ENCODE assay signal across 9 cellular contexts in the genomic region with DNA sequence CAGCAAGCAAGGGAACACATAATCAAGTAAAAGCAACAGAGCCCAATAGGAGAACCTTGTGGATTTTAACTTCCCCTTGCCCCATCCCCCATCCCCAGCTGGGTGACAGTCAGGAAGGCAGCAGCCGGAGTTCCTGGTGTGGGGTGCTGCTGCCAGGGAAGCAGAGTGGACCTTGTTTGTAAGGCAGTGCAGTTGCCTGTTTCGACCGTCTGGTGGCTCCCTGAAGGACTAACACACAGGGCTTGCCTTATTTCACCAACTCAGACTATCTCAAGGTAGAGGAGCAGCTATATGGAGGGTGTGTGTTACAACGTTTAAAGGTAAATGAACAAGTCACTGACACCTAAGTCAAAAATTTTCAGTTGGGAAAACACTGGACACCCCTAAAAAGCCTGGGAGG. TPM values are rescaled to one million over a fixed set of nuclear protein-coding genes. Genes with fewer than 3 reads are reported as not detected.
DNase-seq lines count a peak whose midpoint lies in the region; ATAC-seq, FAIRE-seq and TF ChIP-seq lines count a peak whose summit lies in the region.
"Had no signal": no experiment of that assay in that cellular context is flagged by ENCODE, and none has a peak within 500 bp of the region (broad histone marks: within the 10 kb centered on the region; RNA-seq: fewer than 3 reads in every experiment).

No MANE protein-coding gene starts in this region.

- peak; percentile 39 for DNase-seq in DMS53 (lab: John Stamatoyannopoulos, UW)
- no peak for DNase-seq in DMS53 treated with DMSO at 0.1 percent for 48 hours (lab: John Stamatoyannopoulos, UW; ENCODE audit: unreplicated experiment)
- DNase-seq in H1 (ENCODE audit: low read depth in 1 of 2, low spot score in 2 of 2) = peak in 1 of 2 experiments; percentile 50
- DNase-seq in pons (ENCODE audit: low spot score) = peak; percentile 1
- no peak for DNase-seq in AML-193 (lab: John Stamatoyannopoulos, UW)
- no peak for DNase-seq in Kasumi-1 (lab: John Stamatoyannopoulos, UW)

- H2AFZ ChIP-seq in H1 (ENCODE audit: low read length) = no peak overlapping the region

- no peak for FAIRE-seq in H1 (lab: Jason Lieb, UNC)

- WGBS in H1 (ENCODE audit: extremely low coverage in 1 of 2, insufficient coverage in 1 of 2, insufficient read length in 1 of 2, insufficient replicate concordance in 2 of 2, low coverage in 1 of 2, low lambda C conversion rate in 2 of 2, missing lambda C conversion rate in 1 of 2), 2 experiments = 44% methylated on average over 4 of the region's 4 CpGs; no CpG with 5 or more reads in 1 of the 2 experiments

- H4K5ac ChIP-seq in H1 (ENCODE audit: insufficient read length, low read depth, low read length) = no peak overlapping the region

- no peaks in the 10 kb centered on the region for H3K79me2 ChIP-seq in H1 (ENCODE audit: control insufficient read depth in 1 of 2, insufficient read depth in 2 of 2, low read length in 2 of 2)

- no peak overlapping the region for H3K4me2 ChIP-seq in H1 (ENCODE audit: insufficient read depth in 1 of 2, low read depth in 2 of 2, low read length in 2 of 2)

- no peak overlapping the region for H3K14ac ChIP-seq in H1 (ENCODE audit: insufficient read length)

- no peaks in the 10 kb centered on the region for H3K27me3 ChIP-seq in H1 (replicated peaks in 1 of 4; ENCODE audit: control insufficient read depth in 3 of 4, extremely low read depth in 1 of 4, insufficient read depth in 3 of 4, low read length in 3 of 4)

- H4K91ac ChIP-seq in H1 (replicated peaks; ENCODE audit: insufficient read length, low read length) = no peak overlapping the region

- H2BK15ac ChIP-seq in H1 (ENCODE audit: low read length) = no peak overlapping the region

- H3K23me2 ChIP-seq in H1 (ENCODE audit: low read depth, low read length) = no peaks in the 10 kb centered on the region

- H3K79me1 ChIP-seq in H1 (ENCODE audit: low read depth, low read length) = no peaks in the 10 kb centered on the region; the same call in 1 of the 2 replicates

- no peak overlapping the region for H3K27ac ChIP-seq in H1 (ENCODE audit: low read depth, low read length)
- H3K27ac ChIP-seq: 22Rv1 had no signal

- no peak for TF ChIP-seq POLR2A in H1 (IDR thresholded peaks at IDR 0.05; ENCODE audit: control extremely low read depth in 1 of 2, low read depth in 2 of 2, low read length in 2 of 2)

- H4K8ac ChIP-seq in H1 (ENCODE audit: extremely low read depth, insufficient read depth, low read length) = no peak overlapping the region

- TF ChIP-seq RAD21 in H1 (IDR thresholded peaks at IDR 0.05 in 1 of 2, conservative IDR thresholded peaks at IDR 0.05 in 1 of 2; ENCODE audit: low read depth in 2 of 2, low read length in 2 of 2) = peak; percentile 52 to 62; a peak in 3 of 4 replicates

- H2BK12ac ChIP-seq in H1 (ENCODE audit: low read depth, low read length) = no peak overlapping the region

- peaks cover 7 to 9% of the 10 kb centered on the region in 2 experiments for H3K9me3 ChIP-seq in H1 (ENCODE audit: insufficient read depth in 2 of 2, low read depth in 1 of 2, low read length in 1 of 2)

- H3K4ac ChIP-seq in H1 (replicated peaks; ENCODE audit: insufficient read length, low read depth, low read length) = no peak overlapping the region

- no peak for TF ChIP-seq EP300 in H1 (IDR thresholded peaks at IDR 0.05; ENCODE audit: borderline replicate concordance in 1 of 2, low read depth in 2 of 2, low read length in 2 of 2)

- TF ChIP-seq CTCF in H1 (IDR thresholded peaks at IDR 0.05; ENCODE audit: control extremely low read depth in 1 of 3, insufficient read depth in 1 of 3, low read depth in 1 of 3, low read length in 3 of 3) = peak; percentile 58 to 69 (median 67)

- H2AK5ac ChIP-seq in H1 (ENCODE audit: low read depth, low read length) = no peak overlapping the region

- POLR2A ChIA-PET in H1 (lab: Charles Lee; ENCODE audit: partially characterized antibody) = interaction anchor here (1.4 kb wide), 1 partner anchor 16 kb away, joined by 4 read pairs; no protein-coding TSS in a partner anchor

- peaks cover 0 to 6% (median 2%) of the 10 kb centered on the region in 4 experiments; a peak in 4 of 7 replicates for H3K4me1 ChIP-seq in H1 (replicated peaks in 1 of 4; ENCODE audit: control insufficient read depth in 3 of 4, insufficient read depth in 4 of 4, low read length in 3 of 4)

- peaks cover 0 to 1% of the 10 kb centered on the region in 2 experiments for H4K20me1 ChIP-seq in H1 (replicated peaks in 1 of 2; ENCODE audit: control insufficient read depth in 1 of 2, insufficient read depth in 2 of 2, low read length in 2 of 2)

- H3K18ac ChIP-seq in H1 (ENCODE audit: extremely low read depth, low read length) = no peak overlapping the region

- no peak overlapping the region for H3K4me3 ChIP-seq in H1 (ENCODE audit: extremely low read depth in 1 of 4, insufficient read depth in 2 of 4, low read depth in 3 of 4, low read length in 4 of 4)

- H2BK120ac ChIP-seq in H1 (replicated peaks; ENCODE audit: low read depth, low read length) = no peak overlapping the region

- H3K23ac ChIP-seq in H1 (ENCODE audit: insufficient read length) = no peak overlapping the region

- no peak overlapping the region for H3K56ac ChIP-seq in H1 (replicated peaks; ENCODE audit: insufficient read length, low read depth, low read length)

- H2BK20ac ChIP-seq in H1 (ENCODE audit: low read length) = no peak overlapping the region

- CTCF ChIA-PET in H1 (lab: Charles Lee; ENCODE audit: partially characterized antibody) = interaction anchor here (0.6 to 4.0 kb wide), 27 partner anchors 9 to 183 kb away, joined by 3 to 16 read pairs (median 4); a partner anchor contains a TSS

- H3K9ac ChIP-seq in H1 (replicated peaks in 1 of 4; ENCODE audit: extremely low read depth in 1 of 4, low read depth in 3 of 4, low read length in 3 of 4) = no peak overlapping the region

- H2BK5ac ChIP-seq in H1 (ENCODE audit: low read depth, low read length) = no peak overlapping the region

- no peaks in the 10 kb centered on the region for H3K36me3 ChIP-seq in H1 (ENCODE audit: control insufficient read depth in 2 of 4, insufficient read depth in 4 of 4, low read length in 3 of 4)

- ATAC-seq in SK-N-SH treated with all-trans-retinoic acid at 6 μM for 48 hours (peak; percentile 51; the same call in 1 of the 3 replicates), HG03097 (IDR thresholded peaks at IDR 0.05; ENCODE audit: low FRiP score, unreplicated experiment) (no peak)

TF ChIP-seq in SK-N-SH treated with all-trans-retinoic acid at 6 μM for 48 hours, 23 proteins besides CTCF, POLR2A, EP300 and RAD21 (continues in another document):
- no peak for TF ChIP-seq ZNF70 (CRISPR knock-in tag; IDR thresholded peaks at IDR 0.05)

RNA-seq across cellular contexts. Expression of a gene that starts 6.6 kb away (rescaled TPM):
- not detected in 2 replicates for total RNA-seq in H1 (2021; fragmentation: NEBNext Ultra II Directional; extraction: Animal tissue kit (Norgen Biotek cat#: 25700))
- not detected in 2 replicates for polyA plus RNA-seq in H1 (2011; rRNA removed)
- not detected for polyA plus RNA-seq in H1 (2011; cell fraction: cytosol; rRNA removed)
- not detected for polyA plus RNA-seq in H1 (2011; cell fraction: nucleus; rRNA removed)
- polyA plus RNA-seq in H1 (2012, experiment 1 of 2) = not detected in 4 replicates
- polyA plus RNA-seq in H1 (2012, experiment 2 of 2) = not detected
- polyA plus RNA-seq in H1 (2013, experiment 1 of 2) = not detected
- polyA plus RNA-seq in H1 (2013, experiment 2 of 2) = not detected
- polyA minus RNA-seq in H1 (2011; rRNA and poly(A)+ RNA removed) = not detected in 2 replicates
- polyA minus RNA-seq in H1 (2011; cell fraction: cytosol; rRNA and poly(A)+ RNA removed) = not detected
- not detected for polyA minus RNA-seq in H1 (2011; cell fraction: nucleus; rRNA and poly(A)+ RNA removed)

RNA-seq across cellular contexts. Expression of a gene that starts 8.4 kb away (rescaled TPM):
- not detected in 2 replicates for total RNA-seq in H1 (2021; fragmentation: NEBNext Ultra II Directional; extraction: Animal tissue kit (Norgen Biotek cat#: 25700))
- polyA plus RNA-seq in H1 (2011; rRNA removed) = not detected in 2 replicates
- polyA plus RNA-seq in H1 (2011; cell fraction: cytosol; rRNA removed) = not detected
- not detected for polyA plus RNA-seq in H1 (2011; cell fraction: nucleus; rRNA removed)
- not detected in 4 replicates for polyA plus RNA-seq in H1 (2012, experiment 1 of 2)
- not detected for polyA plus RNA-seq in H1 (2012, experiment 2 of 2)
- not detected for polyA plus RNA-seq in H1 (2013, experiment 1 of 2)
- polyA plus RNA-seq in H1 (2013, experiment 2 of 2) = not detected
- polyA minus RNA-seq in H1 (2011; rRNA and poly(A)+ RNA removed) = not detected in 2 replicates
- polyA minus RNA-seq in H1 (2011; cell fraction: cytosol; rRNA and poly(A)+ RNA removed) = not detected
- not detected for polyA minus RNA-seq in H1 (2011; cell fraction: nucleus; rRNA and poly(A)+ RNA removed)

RNA-seq across cellular contexts. Expression of a gene that starts 18.1 kb away (rescaled TPM):
- total RNA-seq in H1 (2021; fragmentation: NEBNext Ultra II Directional; extraction: Animal tissue kit (Norgen Biotek cat#: 25700)) = not detected in 2 replicates
- not detected in 2 replicates for polyA plus RNA-seq in H1 (2011; rRNA removed)
- not detected for polyA plus RNA-seq in H1 (2011; cell fraction: cytosol; rRNA removed)
- polyA plus RNA-seq in H1 (2011; cell fraction: nucleus; rRNA removed) = 0.13 TPM
- not detected in 4 replicates for polyA plus RNA-seq in H1 (2012, experiment 1 of 2)
- polyA plus RNA-seq in H1 (2012, experiment 2 of 2) = not detected
- not detected for polyA plus RNA-seq in H1 (2013, experiment 1 of 2)
- not detected for polyA plus RNA-seq in H1 (2013, experiment 2 of 2)
- polyA minus RNA-seq in H1 (2011; rRNA and poly(A)+ RNA removed) = 0.10 TPM in 1 of 2 replicates, not detected in the other
- not detected for polyA minus RNA-seq in H1 (2011; cell fraction: cytosol; rRNA and poly(A)+ RNA removed)
- not detected for polyA minus RNA-seq in H1 (2011; cell fraction: nucleus; rRNA and poly(A)+ RNA removed)

RNA-seq across cellular contexts. Expression of a gene that starts 18.7 kb away (rescaled TPM):
- total RNA-seq in H1 (2021; fragmentation: NEBNext Ultra II Directional; extraction: Animal tissue kit (Norgen Biotek cat#: 25700)) = not detected in 2 replicates
- polyA plus RNA-seq in H1 (2011; rRNA removed) = not detected in 2 replicates
- polyA plus RNA-seq in H1 (2011; cell fraction: cytosol; rRNA removed) = not detected
- not detected for polyA plus RNA-seq in H1 (2011; cell fraction: nucleus; rRNA removed)
- polyA plus RNA-seq in H1 (2012, experiment 1 of 2) = 0.20 TPM in 1 of 4 replicates, not detected in the others
- polyA plus RNA-seq in H1 (2012, experiment 2 of 2) = not detected
- polyA plus RNA-seq in H1 (2013, experiment 1 of 2) = not detected
- not detected for polyA plus RNA-seq in H1 (2013, experiment 2 of 2)
- polyA minus RNA-seq in H1 (2011; rRNA and poly(A)+ RNA removed) = not detected in 2 replicates
- not detected for polyA minus RNA-seq in H1 (2011; cell fraction: cytosol; rRNA and poly(A)+ RNA removed)
- not detected for polyA minus RNA-seq in H1 (2011; cell fraction: nucleus; rRNA and poly(A)+ RNA removed)

RNA-seq across cellular contexts. Expression of a gene that starts 26.2 kb away (rescaled TPM):
- not detected in 2 replicates for total RNA-seq in H1 (2021; fragmentation: NEBNext Ultra II Directional; extraction: Animal tissue kit (Norgen Biotek cat#: 25700))
- 0.12 and 0.33 TPM in 2 replicates for polyA plus RNA-seq in H1 (2011; rRNA removed)
- polyA plus RNA-seq in H1 (2011; cell fraction: cytosol; rRNA removed) = not detected
- polyA plus RNA-seq in H1 (2011; cell fraction: nucleus; rRNA removed) = 0.26 TPM
- polyA plus RNA-seq in H1 (2012, experiment 1 of 2) = 0.15 TPM in 1 of 4 replicates, not detected in the others
- not detected for polyA plus RNA-seq in H1 (2012, experiment 2 of 2)
- not detected for polyA plus RNA-seq in H1 (2013, experiment 1 of 2)
- polyA plus RNA-seq in H1 (2013, experiment 2 of 2) = 0.06 TPM
- 0.47 and 0.78 TPM in 2 replicates for polyA minus RNA-seq in H1 (2011; rRNA and poly(A)+ RNA removed)
- polyA minus RNA-seq in H1 (2011; cell fraction: cytosol; rRNA and poly(A)+ RNA removed) = not detected
- 1.2 TPM for polyA minus RNA-seq in H1 (2011; cell fraction: nucleus; rRNA and poly(A)+ RNA removed)

Comparison
In these comparisons a context has a peak if more than half of its experiments do, and no peak if none do; other contexts are left out.
1. DNase-seq: peak in DMS53 (single experiment) and pons (single experiment); none in DMS53 treated with DMSO at 0.1 percent for 48 hours (single experiment), AML-193 (0 of 2) and Kasumi-1 (0 of 2).